In the genomic region with DNA sequence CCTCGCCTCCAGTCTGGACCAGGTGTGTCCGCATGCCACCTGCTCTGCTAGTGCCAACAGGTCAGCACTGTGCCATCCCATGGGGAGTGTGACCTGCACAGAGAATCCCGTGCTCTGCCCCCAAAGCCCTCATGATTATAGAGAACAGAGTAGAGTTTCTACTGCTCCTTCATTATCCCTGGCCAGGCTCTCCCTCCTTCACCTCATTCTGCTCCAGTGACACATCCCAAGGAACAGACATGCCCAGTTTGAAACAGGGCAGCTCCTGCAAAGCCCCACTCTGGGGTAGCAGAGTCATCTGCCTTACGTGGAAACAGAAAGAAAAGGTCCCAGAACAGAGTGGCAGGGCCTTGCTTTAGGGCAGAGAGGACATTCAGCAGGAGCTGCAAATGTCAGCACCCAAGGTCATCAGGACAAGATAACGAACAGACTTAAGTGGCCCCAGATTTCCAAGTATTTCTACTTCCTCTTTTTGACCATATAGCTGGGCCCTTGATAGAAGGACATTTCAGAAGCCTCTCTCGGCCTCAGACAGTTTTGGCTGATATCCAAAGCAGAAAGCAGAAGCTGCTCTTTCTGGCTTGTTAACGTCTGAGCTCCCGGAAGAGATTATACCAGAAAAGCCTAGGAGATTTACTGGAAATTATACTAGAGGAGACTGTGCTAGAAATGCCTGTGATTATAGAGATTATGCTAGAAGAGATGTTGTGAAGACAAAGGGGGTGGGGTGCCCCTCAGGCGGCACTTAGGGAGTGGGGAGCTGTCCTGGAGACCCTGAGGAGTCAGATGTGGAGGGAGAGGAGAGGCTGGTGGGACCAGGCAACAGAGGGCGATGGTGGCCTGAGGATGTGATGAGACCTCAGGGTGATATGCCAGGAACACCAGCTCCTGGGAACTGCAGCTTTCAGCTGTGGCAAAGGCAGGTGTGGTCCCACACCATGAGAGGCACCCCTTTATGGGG, we compare ENCODE assay signal across 1 cellular context.
TF ChIP-seq lines count a peak whose summit lies in the region.

No MANE protein-coding gene starts in this region.

TF ChIP-seq in GM12878, 131 proteins besides CTCF, POLR2A, EP300 and RAD21 (continues in another document):
- TF ChIP-seq ATF7 (IDR thresholded peaks at IDR 0.05; ENCODE audit: low read depth) (no peak), MEF2A (IDR thresholded peaks at IDR 0.05; ENCODE audit: insufficient read depth, low read depth, low read length) (no peak), IRF4 (IDR thresholded peaks at IDR 0.05; ENCODE audit: low read depth, low read length) (no peak), MTA2 (IDR thresholded peaks at IDR 0.05; ENCODE audit: low read depth) (0 out of 2 replicates have a peak, but pooled peaks have one; percentile 15), MEF2B (IDR thresholded peaks at IDR 0.05; ENCODE audit: partially characterized antibody, poor library complexity, severe bottlenecking) (no peak), DPF2 (IDR thresholded peaks at IDR 0.05) (0 out of 2 replicates have a peak, but pooled peaks have one; percentile 17), LARP7 (IDR thresholded peaks at IDR 0.05) (no peak), IKZF2 (IDR thresholded peaks at IDR 0.05) (no peak; a peak in 1 of 4 replicates), MXI1 (IDR thresholded peaks at IDR 0.05; ENCODE audit: low read depth, low read length) (no peak), POLR2AphosphoS5 (IDR thresholded peaks at IDR 0.05; ENCODE audit: low read length) (no peak), SIN3A (IDR thresholded peaks at IDR 0.05; ENCODE audit: low read depth, low read length) (no peak), POLR2AphosphoS2 (IDR thresholded peaks at IDR 0.05; ENCODE audit: low read depth, low read length) (no peak), SPI1 (IDR thresholded peaks at IDR 0.05; ENCODE audit: borderline replicate concordance, insufficient read depth, low read depth, low read length) (peak; percentile 77; the same call in 1 of the 2 replicates), SRF (IDR thresholded peaks at IDR 0.05; ENCODE audit: low read depth in 2 of 2, low read length in 2 of 2) (no peak), NFIC (IDR thresholded peaks at IDR 0.05; ENCODE audit: low read depth, low read length) (no peak), BCL11A (IDR thresholded peaks at IDR 0.05; ENCODE audit: low read depth, low read length) (no peak), EGR1 (IDR thresholded peaks at IDR 0.05; ENCODE audit: borderline replicate concordance in 1 of 2, low read depth in 2 of 2, low read length in 2 of 2) (no peak), NBN (IDR thresholded peaks at IDR 0.05) (no peak), BRCA1 (IDR thresholded peaks at IDR 0.05; ENCODE audit: low read depth, low read length) (no peak), KLF5 (IDR thresholded peaks at IDR 0.05; ENCODE audit: partially characterized antibody) (no peak), SMAD1 (IDR thresholded peaks at IDR 0.05; ENCODE audit: low read depth, partially characterized antibody) (peak; percentile 38), ZNF24 (IDR thresholded peaks at IDR 0.05) (no peak), FOXK2 (IDR thresholded peaks at IDR 0.05) (no peak), CEBPB (IDR thresholded peaks at IDR 0.05; ENCODE audit: borderline replicate concordance in 1 of 2, low read depth in 2 of 2, low read length in 2 of 2) (no peak), MYC (IDR thresholded peaks at IDR 0.05; ENCODE audit: insufficient read depth, insufficient read length, insufficient replicate concordance, low read length, severe bottlenecking) (no peak), FOS (IDR thresholded peaks at IDR 0.05; ENCODE audit: borderline replicate concordance, extremely low read depth, insufficient read length) (no peak), EZH2 (IDR thresholded peaks at IDR 0.05; ENCODE audit: borderline replicate concordance, control insufficient read depth, low read depth, low read length) (no peak), HDGF (IDR thresholded peaks at IDR 0.05) (0 out of 2 replicates have a peak, but pooled peaks have one; percentile 22), ZNF384 (IDR thresholded peaks at IDR 0.05; ENCODE audit: borderline replicate concordance, low read depth, low read length) (no peak), MYB (IDR thresholded peaks at IDR 0.05; ENCODE audit: borderline replicate concordance, low read depth, low read length) (no peak), NR2C1 (IDR thresholded peaks at IDR 0.05) (no peak), CBFB (IDR thresholded peaks at IDR 0.05; ENCODE audit: low read depth) (no peak), SUZ12 (IDR thresholded peaks at IDR 0.05; ENCODE audit: unreplicated experiment) (no peak), BMI1 (IDR thresholded peaks at IDR 0.05; ENCODE audit: borderline replicate concordance) (no peak), NRF1 (conservative IDR thresholded peaks at IDR 0.05; ENCODE audit: low read depth, low read length) (no peak), POU2F2 (IDR thresholded peaks at IDR 0.05; ENCODE audit: borderline replicate concordance, low read depth, low read length) (no peak), IKZF1 (conservative IDR thresholded peaks at IDR 0.05) (peak; percentile 34; the same call in 1 of the 2 replicates), CREB1 (IDR thresholded peaks at IDR 0.05; ENCODE audit: low read depth) (no peak)
- TF ChIP-seq, protein P1, sequence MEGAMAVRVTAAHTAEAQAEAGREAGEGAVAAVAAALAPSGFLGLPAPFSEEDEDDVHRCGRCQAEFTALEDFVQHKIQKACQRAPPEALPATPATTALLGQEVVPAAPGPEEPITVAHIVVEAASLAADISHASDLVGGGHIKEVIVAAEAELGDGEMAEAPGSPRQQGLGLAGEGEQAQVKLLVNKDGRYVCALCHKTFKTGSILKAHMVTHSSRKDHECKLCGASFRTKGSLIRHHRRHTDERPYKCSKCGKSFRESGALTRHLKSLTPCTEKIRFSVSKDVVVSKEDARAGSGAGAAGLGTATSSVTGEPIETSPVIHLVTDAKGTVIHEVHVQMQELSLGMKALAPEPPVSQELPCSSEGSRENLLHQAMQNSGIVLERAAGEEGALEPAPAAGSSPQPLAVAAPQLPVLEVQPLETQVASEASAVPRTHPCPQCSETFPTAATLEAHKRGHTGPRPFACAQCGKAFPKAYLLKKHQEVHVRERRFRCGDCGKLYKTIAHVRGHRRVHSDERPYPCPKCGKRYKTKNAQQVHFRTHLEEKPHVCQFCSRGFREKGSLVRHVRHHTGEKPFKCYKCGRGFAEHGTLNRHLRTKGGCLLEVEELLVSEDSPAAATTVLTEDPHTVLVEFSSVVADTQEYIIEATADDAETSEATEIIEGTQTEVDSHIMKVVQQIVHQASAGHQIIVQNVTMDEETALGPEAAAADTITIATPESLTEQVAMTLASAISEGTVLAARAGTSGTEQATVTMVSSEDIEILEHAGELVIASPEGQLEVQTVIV (IDR thresholded peaks at IDR 0.05; ENCODE audit: borderline replicate concordance, partially characterized antibody): no peak
- TF ChIP-seq, protein P2, sequence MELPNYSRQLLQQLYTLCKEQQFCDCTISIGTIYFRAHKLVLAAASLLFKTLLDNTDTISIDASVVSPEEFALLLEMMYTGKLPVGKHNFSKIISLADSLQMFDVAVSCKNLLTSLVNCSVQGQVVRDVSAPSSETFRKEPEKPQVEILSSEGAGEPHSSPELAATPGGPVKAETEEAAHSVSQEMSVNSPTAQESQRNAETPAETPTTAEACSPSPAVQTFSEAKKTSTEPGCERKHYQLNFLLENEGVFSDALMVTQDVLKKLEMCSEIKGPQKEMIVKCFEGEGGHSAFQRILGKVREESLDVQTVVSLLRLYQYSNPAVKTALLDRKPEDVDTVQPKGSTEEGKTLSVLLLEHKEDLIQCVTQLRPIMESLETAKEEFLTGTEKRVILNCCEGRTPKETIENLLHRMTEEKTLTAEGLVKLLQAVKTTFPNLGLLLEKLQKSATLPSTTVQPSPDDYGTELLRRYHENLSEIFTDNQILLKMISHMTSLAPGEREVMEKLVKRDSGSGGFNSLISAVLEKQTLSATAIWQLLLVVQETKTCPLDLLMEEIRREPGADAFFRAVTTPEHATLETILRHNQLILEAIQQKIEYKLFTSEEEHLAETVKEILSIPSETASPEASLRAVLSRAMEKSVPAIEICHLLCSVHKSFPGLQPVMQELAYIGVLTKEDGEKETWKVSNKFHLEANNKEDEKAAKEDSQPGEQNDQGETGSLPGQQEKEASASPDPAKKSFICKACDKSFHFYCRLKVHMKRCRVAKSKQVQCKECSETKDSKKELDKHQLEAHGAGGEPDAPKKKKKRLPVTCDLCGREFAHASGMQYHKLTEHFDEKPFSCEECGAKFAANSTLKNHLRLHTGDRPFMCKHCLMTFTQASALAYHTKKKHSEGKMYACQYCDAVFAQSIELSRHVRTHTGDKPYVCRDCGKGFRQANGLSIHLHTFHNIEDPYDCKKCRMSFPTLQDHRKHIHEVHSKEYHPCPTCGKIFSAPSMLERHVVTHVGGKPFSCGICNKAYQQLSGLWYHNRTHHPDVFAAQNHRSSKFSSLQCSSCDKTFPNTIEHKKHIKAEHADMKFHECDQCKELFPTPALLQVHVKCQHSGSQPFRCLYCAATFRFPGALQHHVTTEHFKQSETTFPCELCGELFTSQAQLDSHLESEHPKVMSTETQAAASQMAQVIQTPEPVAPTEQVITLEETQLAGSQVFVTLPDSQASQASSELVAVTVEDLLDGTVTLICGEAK (IDR thresholded peaks at IDR 0.05; ENCODE audit: borderline replicate concordance): no peak
- TF ChIP-seq, protein P3, sequence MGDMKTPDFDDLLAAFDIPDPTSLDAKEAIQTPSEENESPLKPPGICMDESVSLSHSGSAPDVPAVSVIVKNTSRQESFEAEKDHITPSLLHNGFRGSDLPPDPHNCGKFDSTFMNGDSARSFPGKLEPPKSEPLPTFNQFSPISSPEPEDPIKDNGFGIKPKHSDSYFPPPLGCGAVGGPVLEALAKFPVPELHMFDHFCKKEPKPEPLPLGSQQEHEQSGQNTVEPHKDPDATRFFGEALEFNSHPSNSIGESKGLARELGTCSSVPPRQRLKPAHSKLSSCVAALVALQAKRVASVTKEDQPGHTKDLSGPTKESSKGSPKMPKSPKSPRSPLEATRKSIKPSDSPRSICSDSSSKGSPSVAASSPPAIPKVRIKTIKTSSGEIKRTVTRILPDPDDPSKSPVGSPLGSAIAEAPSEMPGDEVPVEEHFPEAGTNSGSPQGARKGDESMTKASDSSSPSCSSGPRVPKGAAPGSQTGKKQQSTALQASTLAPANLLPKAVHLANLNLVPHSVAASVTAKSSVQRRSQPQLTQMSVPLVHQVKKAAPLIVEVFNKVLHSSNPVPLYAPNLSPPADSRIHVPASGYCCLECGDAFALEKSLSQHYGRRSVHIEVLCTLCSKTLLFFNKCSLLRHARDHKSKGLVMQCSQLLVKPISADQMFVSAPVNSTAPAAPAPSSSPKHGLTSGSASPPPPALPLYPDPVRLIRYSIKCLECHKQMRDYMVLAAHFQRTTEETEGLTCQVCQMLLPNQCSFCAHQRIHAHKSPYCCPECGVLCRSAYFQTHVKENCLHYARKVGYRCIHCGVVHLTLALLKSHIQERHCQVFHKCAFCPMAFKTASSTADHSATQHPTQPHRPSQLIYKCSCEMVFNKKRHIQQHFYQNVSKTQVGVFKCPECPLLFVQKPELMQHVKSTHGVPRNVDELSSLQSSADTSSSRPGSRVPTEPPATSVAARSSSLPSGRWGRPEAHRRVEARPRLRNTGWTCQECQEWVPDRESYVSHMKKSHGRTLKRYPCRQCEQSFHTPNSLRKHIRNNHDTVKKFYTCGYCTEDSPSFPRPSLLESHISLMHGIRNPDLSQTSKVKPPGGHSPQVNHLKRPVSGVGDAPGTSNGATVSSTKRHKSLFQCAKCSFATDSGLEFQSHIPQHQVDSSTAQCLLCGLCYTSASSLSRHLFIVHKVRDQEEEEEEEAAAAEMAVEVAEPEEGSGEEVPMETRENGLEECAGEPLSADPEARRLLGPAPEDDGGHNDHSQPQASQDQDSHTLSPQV (IDR thresholded peaks at IDR 0.05): 0 out of 2 replicates have a peak, but pooled peaks have one; percentile 54
- TF ChIP-seq, protein P4, sequence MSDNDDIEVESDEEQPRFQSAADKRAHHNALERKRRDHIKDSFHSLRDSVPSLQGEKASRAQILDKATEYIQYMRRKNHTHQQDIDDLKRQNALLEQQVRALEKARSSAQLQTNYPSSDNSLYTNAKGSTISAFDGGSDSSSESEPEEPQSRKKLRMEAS (IDR thresholded peaks at IDR 0.05; ENCODE audit: low read depth, low read length): no peak
- TF ChIP-seq, protein P5, sequence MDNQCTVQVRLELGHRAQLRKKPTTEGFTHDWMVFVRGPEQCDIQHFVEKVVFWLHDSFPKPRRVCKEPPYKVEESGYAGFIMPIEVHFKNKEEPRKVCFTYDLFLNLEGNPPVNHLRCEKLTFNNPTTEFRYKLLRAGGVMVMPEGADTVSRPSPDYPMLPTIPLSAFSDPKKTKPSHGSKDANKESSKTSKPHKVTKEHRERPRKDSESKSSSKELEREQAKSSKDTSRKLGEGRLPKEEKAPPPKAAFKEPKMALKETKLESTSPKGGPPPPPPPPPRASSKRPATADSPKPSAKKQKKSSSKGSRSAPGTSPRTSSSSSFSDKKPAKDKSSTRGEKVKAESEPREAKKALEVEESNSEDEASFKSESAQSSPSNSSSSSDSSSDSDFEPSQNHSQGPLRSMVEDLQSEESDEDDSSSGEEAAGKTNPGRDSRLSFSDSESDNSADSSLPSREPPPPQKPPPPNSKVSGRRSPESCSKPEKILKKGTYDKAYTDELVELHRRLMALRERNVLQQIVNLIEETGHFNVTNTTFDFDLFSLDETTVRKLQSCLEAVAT (IDR thresholded peaks at IDR 0.05): no peak
- TF ChIP-seq, protein P6, sequence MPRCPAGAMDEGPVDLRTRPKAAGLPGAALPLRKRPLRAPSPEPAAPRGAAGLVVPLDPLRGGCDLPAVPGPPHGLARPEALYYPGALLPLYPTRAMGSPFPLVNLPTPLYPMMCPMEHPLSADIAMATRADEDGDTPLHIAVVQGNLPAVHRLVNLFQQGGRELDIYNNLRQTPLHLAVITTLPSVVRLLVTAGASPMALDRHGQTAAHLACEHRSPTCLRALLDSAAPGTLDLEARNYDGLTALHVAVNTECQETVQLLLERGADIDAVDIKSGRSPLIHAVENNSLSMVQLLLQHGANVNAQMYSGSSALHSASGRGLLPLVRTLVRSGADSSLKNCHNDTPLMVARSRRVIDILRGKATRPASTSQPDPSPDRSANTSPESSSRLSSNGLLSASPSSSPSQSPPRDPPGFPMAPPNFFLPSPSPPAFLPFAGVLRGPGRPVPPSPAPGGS (IDR thresholded peaks at IDR 0.05; ENCODE audit: borderline replicate concordance, insufficient read depth, low read depth, low read length, poor library complexity, severe bottlenecking): no peak
- TF ChIP-seq, protein P7, sequence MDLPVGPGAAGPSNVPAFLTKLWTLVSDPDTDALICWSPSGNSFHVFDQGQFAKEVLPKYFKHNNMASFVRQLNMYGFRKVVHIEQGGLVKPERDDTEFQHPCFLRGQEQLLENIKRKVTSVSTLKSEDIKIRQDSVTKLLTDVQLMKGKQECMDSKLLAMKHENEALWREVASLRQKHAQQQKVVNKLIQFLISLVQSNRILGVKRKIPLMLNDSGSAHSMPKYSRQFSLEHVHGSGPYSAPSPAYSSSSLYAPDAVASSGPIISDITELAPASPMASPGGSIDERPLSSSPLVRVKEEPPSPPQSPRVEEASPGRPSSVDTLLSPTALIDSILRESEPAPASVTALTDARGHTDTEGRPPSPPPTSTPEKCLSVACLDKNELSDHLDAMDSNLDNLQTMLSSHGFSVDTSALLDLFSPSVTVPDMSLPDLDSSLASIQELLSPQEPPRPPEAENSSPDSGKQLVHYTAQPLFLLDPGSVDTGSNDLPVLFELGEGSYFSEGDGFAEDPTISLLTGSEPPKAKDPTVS (IDR thresholded peaks at IDR 0.05; ENCODE audit: low read depth, low read length): no peak
